ENCODE assay signal across 8 cellular contexts in the genomic region with DNA sequence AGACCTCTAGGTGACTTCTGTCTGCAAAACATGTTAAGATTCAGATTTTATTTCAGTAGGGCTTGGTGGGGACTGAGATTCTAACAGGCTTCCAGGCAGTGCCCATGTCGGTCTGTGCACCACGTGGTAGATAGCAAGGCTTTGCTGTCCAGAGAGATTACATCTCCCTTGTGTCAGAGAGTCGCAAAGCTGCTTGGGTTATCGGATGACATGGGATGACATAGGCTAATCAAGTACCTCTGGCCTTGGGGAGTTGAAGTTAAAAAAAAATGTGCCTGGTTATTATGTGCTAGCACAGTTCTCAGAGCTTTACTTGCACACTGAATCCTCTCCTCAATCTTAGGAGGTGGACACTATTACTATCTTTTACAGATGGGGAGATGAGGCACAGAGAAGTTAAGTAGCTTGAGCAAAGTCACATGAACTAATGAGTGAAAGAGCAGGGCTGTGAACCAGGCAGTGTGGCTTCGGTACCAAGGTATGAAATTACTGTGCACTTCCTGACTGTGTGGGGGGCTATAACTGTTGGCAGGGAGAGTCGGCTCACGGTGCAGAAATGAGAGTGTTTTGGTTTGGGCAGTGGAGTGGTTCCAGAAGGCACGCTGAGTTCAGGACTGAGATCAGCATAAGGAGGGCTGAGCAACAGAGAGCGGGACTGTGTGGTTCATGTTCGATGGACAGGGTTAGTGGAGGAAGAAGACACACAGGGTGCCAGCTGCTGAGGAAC.
DNase-seq lines count a peak whose midpoint lies in the region; ATAC-seq and TF ChIP-seq lines count a peak whose summit lies in the region.
"Had no signal": no experiment of that assay in that cellular context is flagged by ENCODE, and none has a peak within 500 bp of the region (broad histone marks: within the 10 kb centered on the region; RNA-seq: fewer than 3 reads in every experiment).

No MANE protein-coding gene starts in this region.

- H3K4me1 ChIP-seq in OCI-LY3 (ENCODE audit: low read length) = peaks cover 89% of the 10 kb centered on the region

- TF ChIP-seq CTCF in OCI-LY3 (IDR thresholded peaks at IDR 0.05; ENCODE audit: low read depth, low read length) = no peak

- peak overlapping the region; percentile 75 for H3K4me3 ChIP-seq in OCI-LY3 (ENCODE audit: low read length)
- H3K4me3 ChIP-seq: SJSA1 had no signal

- peak overlapping the region; percentile 100 for H3K27ac ChIP-seq in OCI-LY3 (ENCODE audit: low read length)
- H3K27ac ChIP-seq: SJSA1 had no signal

- H3K9me3 ChIP-seq in OCI-LY3 (ENCODE audit: insufficient read depth, low read length) = no peaks in the 10 kb centered on the region
- H3K9me3 ChIP-seq: SJSA1 had no signal

- ATAC-seq in GM18868 (IDR thresholded peaks at IDR 0.05; ENCODE audit: unreplicated experiment) = peak; percentile 92
- peak; percentile 90 for ATAC-seq in GM21737 (IDR thresholded peaks at IDR 0.05; ENCODE audit: unreplicated experiment)

- H2AFZ ChIP-seq in OCI-LY3 (ENCODE audit: low read depth, low read length) = 0 out of 2 replicates have a peak overlapping the region, but pooled peaks have one; percentile 11

- H3K79me2 ChIP-seq in OCI-LY3 (ENCODE audit: low read length) = peaks cover 77% of the 10 kb centered on the region

- no peaks in the 10 kb centered on the region for H3K36me3 ChIP-seq in OCI-LY3 (replicated peaks; ENCODE audit: low read depth, low read length)
- H3K36me3 ChIP-seq: SJSA1 had no signal

- no peaks in the 10 kb centered on the region for H4K20me1 ChIP-seq in OCI-LY3 (ENCODE audit: insufficient read depth, low read length)

- H3K9ac ChIP-seq in OCI-LY3 (ENCODE audit: low read length) = peak overlapping the region; percentile 98

- H3K4me2 ChIP-seq in OCI-LY3 (ENCODE audit: low read length) = peak overlapping the region; percentile 98

- no peaks in the 10 kb centered on the region for H3K27me3 ChIP-seq in OCI-LY3 (ENCODE audit: low read depth, low read length)
- H3K27me3 ChIP-seq: SJSA1 had no signal

- peak; percentile 29 for DNase-seq in kidney tubule cell (ENCODE audit: low spot score)
- no peak for DNase-seq in anterior cingulate cortex (lab: John Stamatoyannopoulos, UW)
- DNase-seq in DMS153 (lab: John Stamatoyannopoulos, UW) = no peak
- DNase-seq in retina = no peak
